ENCODE assay signal across 8 cellular contexts in genomic region chrX:20067709-20068315, GRCh38. TPM values are rescaled to one million over a fixed set of nuclear protein-coding genes. Genes with fewer than 3 reads are reported as not detected.
A peak's percentile ranks its signal among the peaks of the same experiment; 100 is the strongest.
DNase-seq lines count a peak whose midpoint lies in the region; ATAC-seq lines count a peak whose summit lies in the region.

No MANE protein-coding gene starts in this region.

- peak; percentile 83 for DNase-seq in Daoy (ENCODE audit: low read depth)
- DNase-seq in NCI-H69 (lab: John Stamatoyannopoulos, UW) = peak; percentile 90
- DNase-seq in dedifferentiated amniotic fluid mesenchymal stem cell (ENCODE audit: extremely low spot score) = peak; percentile 80
- DNase-seq in medulla oblongata (ENCODE audit: extremely low spot score) = peak; percentile 42
- no peak for DNase-seq in stimulated activated CD4-positive, alpha-beta T cell treated with anti-CD3 and anti-CD28 coated beads, Interleukin-2, amount 100 ng/mL, for 48 hours
- no peak for DNase-seq in stimulated activated naive CD4-positive, alpha-beta T cell treated with Interleukin-2 at 50 U/mL for 16 hours (lab: John Stamatoyannopoulos, UW)

- ATAC-seq in GM18858 (IDR thresholded peaks at IDR 0.05; ENCODE audit: unreplicated experiment) = no peak
- no peak for ATAC-seq in HG03432 (IDR thresholded peaks at IDR 0.05; ENCODE audit: unreplicated experiment)

RNA-seq across cellular contexts. Expression of gene MAP7D2, which starts 48.9 kb away (rescaled TPM):
- 1.7 and 3.7 TPM in 2 replicates for total RNA-seq in Daoy (2014; rRNA removed; shearing (Covaris generic))

Comparison
In these comparisons a context has a peak if more than half of its experiments do, and no peak if none do; other contexts are left out.
1. DNase-seq: peak in Daoy (single experiment), NCI-H69 (single experiment), dedifferentiated amniotic fluid mesenchymal stem cell (single experiment) and medulla oblongata (single experiment); none in stimulated activated CD4-positive, alpha-beta T cell treated with anti-CD3 and anti-CD28 coated beads, Interleukin-2, amount 100 ng/mL, for 48 hours (0 of 2) and stimulated activated naive CD4-positive, alpha-beta T cell treated with Interleukin-2 at 50 U/mL for 16 hours (single experiment).